Comparison of ENCODE assay signal across 12 cellular contexts in genomic region chr1:87588445-87588844, GRCh38.
DNase-seq lines count a peak whose midpoint lies in the region; ATAC-seq and TF ChIP-seq lines count a peak whose summit lies in the region.
"Had no signal": no experiment of that assay in that cellular context is flagged by ENCODE, and none has a peak within 500 bp of the region (broad histone marks: within the 10 kb centered on the region; RNA-seq: fewer than 3 reads in every experiment).

No MANE protein-coding gene starts in this region.

- H3K27ac ChIP-seq in transverse colon = peak overlapping the region in 1 of 4 donors; percentile 2
- H3K27ac ChIP-seq: SJSA1 had no signal

- no peak for TF ChIP-seq POLR2A in transverse colon (IDR thresholded peaks at IDR 0.05)

- ATAC-seq in GM18909 (IDR thresholded peaks at IDR 0.05; ENCODE audit: poor library complexity, unreplicated experiment) = peak; percentile 82
- ATAC-seq in GM21786 (IDR thresholded peaks at IDR 0.05; ENCODE audit: unreplicated experiment) = peak; percentile 81
- peak; percentile 82 for ATAC-seq in HG03432 (IDR thresholded peaks at IDR 0.05; ENCODE audit: unreplicated experiment)
- ATAC-seq in mucosa of descending colon = peak; percentile 39
- ATAC-seq in esophagus mucosa = no peak
- ATAC-seq: HCT116 had no signal

- no peak overlapping the region for H3K4me3 ChIP-seq in mucosa of descending colon
- H3K4me3 ChIP-seq in transverse colon = no peak overlapping the region
- H3K4me3 ChIP-seq: SJSA1 had no signal

- no peaks in the 10 kb centered on the region for H3K9me3 ChIP-seq in mucosa of descending colon
- H3K9me3 ChIP-seq in transverse colon = no peaks in the 10 kb centered on the region
- H3K9me3 ChIP-seq: SJSA1 had no signal

- intact Hi-C loops in mucosa of descending colon (cut with DNase I, micrococcal nuclease) (no loop called here), transverse colon (cut with DNase I; ENCODE audit: low total_unique reads) (no loop called here)

- in situ Hi-C loops in transverse colon (cut with MboI; ENCODE audit: low pct_ligation_motif_present in 1 of 4, low pct_unique_long_range_greater_than_20kb in 1 of 4, low sequenced_read_pairs in 3 of 4) = no loop called here

- no peaks in the 10 kb centered on the region for H3K27me3 ChIP-seq in transverse colon
- H3K27me3 ChIP-seq: SJSA1 had no signal

- H3K4me1 ChIP-seq in mucosa of descending colon (ENCODE audit: low read depth) (peaks cover 17% of the 10 kb centered on the region), transverse colon (peaks cover 5 to 46% (median 9%) of the 10 kb centered on the region in 4 donors)
- H3K4me1 ChIP-seq: SJSA1 had no signal

- DNase-seq in mucosa of descending colon = no peak
- DNase-seq in NCI-H146 treated with DMSO at 0.1 percent for 48 hours (lab: John Stamatoyannopoulos, UW; ENCODE audit: unreplicated experiment) = no peak
- no peak for DNase-seq in transverse colon
- DNase-seq in hippocampal formation (lab: John Stamatoyannopoulos, UW) = no peak
- DNase-seq: mesendoderm, NCI-H1694 had no signal

- no peak for TF ChIP-seq CTCF in mucosa of descending colon (IDR thresholded peaks at IDR 0.05)
- TF ChIP-seq CTCF in transverse colon (IDR thresholded peaks at IDR 0.05) = no peak

- no peak for TF ChIP-seq EP300 in transverse colon (IDR thresholded peaks at IDR 0.05; ENCODE audit: low read depth)

- WGBS in transverse colon (ENCODE audit: low coverage in 1 of 2), 2 donors = 51 to 54% methylated on average over 4 of the region's 4 CpGs

- no peaks in the 10 kb centered on the region for H3K36me3 ChIP-seq in mucosa of descending colon (ENCODE audit: low read depth)
- H3K36me3 ChIP-seq in transverse colon = no peaks in the 10 kb centered on the region
- H3K36me3 ChIP-seq: SJSA1 had no signal
